10 cellular contexts compared by ENCODE assay signal in the genomic region with DNA sequence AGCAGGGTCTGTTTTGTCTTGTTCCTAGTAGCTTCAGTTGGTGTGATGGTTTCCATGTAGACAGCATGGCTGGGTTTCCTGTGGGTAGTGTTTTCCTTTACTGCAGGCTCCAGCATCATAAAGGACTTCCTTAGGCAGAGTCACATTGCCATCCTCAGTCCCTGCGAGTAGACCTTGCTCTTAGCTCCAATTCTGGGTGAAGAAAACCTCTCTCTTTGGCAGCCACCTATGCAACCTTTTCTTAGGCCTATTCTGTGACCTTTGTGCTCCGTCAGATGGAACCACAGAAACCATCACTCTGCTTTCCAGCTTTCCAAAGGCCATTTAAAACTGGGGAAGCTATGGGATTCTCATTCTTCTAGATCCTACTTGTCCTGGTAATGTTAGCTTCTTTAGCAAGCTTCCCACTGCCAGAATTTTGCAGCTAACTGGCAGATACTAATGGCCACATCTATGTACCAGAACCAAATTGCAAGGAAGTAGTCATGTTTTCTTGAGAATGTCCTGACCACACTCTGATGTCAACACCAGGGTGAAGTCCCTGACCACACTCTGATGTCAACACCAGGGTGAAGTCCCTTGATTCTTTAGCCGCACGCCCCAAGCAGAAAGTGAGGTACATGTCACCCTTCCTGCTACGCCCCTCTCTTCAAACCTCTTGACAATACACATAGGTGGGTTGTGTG.
DNase-seq lines count a peak whose midpoint lies in the region; ATAC-seq, FAIRE-seq and TF ChIP-seq lines count a peak whose summit lies in the region.
"Had no signal": no experiment of that assay in that cellular context is flagged by ENCODE, and none has a peak within 500 bp of the region (broad histone marks: within the 10 kb centered on the region; RNA-seq: fewer than 3 reads in every experiment).

No MANE protein-coding gene starts in this region.

- peak; percentile 34 for DNase-seq in activated CD4-positive, alpha-beta T cell treated with anti-CD3 and anti-CD28 coated beads for 48 hours
- DNase-seq in activated CD4-positive, alpha-beta T cell treated with anti-CD3 and anti-CD28 coated beads, Interleukin-2, amount 50 U/mL, for 1 hour: no peak
- DNase-seq in natural killer cell: no peak
- DNase-seq in psoas muscle: no peak
- DNase-seq in D721Med (ENCODE audit: insufficient read length, low spot score): no peak
- no peak for DNase-seq in SW480 (ENCODE audit: low spot score)
- DNase-seq: hypothalamus, stomach had no signal

- H3K27me3 ChIP-seq in psoas muscle (ENCODE audit: insufficient read depth in 3 of 3, low read length in 2 of 3): no peaks in the 10 kb centered on the region
- H3K27me3 ChIP-seq: stomach had no signal

- no peak for FAIRE-seq in D721Med (lab: Jason Lieb, UNC)

- 83 to 92% (median 87%) methylated on average over 5 of the region's 5 CpGs for WGBS in psoas muscle, 3 donors

- H3K27me3 Mint-ChIP-seq in natural killer cell (ENCODE audit: low read depth in 2 of 2): no peaks in the 10 kb centered on the region

- H3K27ac ChIP-seq in psoas muscle: no peak overlapping the region
- H3K27ac ChIP-seq: stomach had no signal

- H3K9me3 Mint-ChIP-seq in natural killer cell: peaks cover 12 to 19% of the 10 kb centered on the region in 2 donors

- no peaks in the 10 kb centered on the region for H3K9me3 ChIP-seq in psoas muscle
- H3K9me3 ChIP-seq: stomach had no signal

- no peaks in the 10 kb centered on the region for H3K36me3 ChIP-seq in psoas muscle (ENCODE audit: insufficient read depth in 1 of 2, low read depth in 1 of 2)
- H3K36me3 ChIP-seq: stomach had no signal

- peak overlapping the region; percentile 70 to 72 for H3K27ac Mint-ChIP-seq in natural killer cell

- no peak overlapping the region for H3K4me3 ChIP-seq in psoas muscle
- H3K4me3 ChIP-seq: stomach had no signal

- H3K4me1 ChIP-seq in psoas muscle: no peaks in the 10 kb centered on the region
- H3K4me1 ChIP-seq: stomach had no signal

- no peaks in the 10 kb centered on the region for H3K4me1 Mint-ChIP-seq in natural killer cell

- peak overlapping the region; percentile 4 for H3K4me3 Mint-ChIP-seq in natural killer cell

- H3K36me3 Mint-ChIP-seq in natural killer cell: peaks cover 11% of the 10 kb centered on the region

- intact Hi-C loops in natural killer cell (cut with micrococcal nuclease): no loop called here
- intact Hi-C loops in psoas muscle (cut with DNase I): no loop called here

- TF ChIP-seq CTCF in natural killer cell (IDR thresholded peaks at IDR 0.05) (no peak), psoas muscle (IDR thresholded peaks at IDR 0.05) (no peak), D721Med (IDR thresholded peaks at IDR 0.05; ENCODE audit: insufficient read depth, missing control alignments) (no peak)

- ATAC-seq in GM21576 (IDR thresholded peaks at IDR 0.05; ENCODE audit: unreplicated experiment): peak; percentile 98
- peak; percentile 99 for ATAC-seq in HG03432 (IDR thresholded peaks at IDR 0.05; ENCODE audit: unreplicated experiment)
- peak; percentile 62 to 92 (median 83) for ATAC-seq in natural killer cell
- ATAC-seq in psoas muscle: no peak

Comparison
In these comparisons a context has a peak if more than half of its experiments do, and no peak if none do; other contexts are left out.
1. ATAC-seq: peak in GM21576 (single experiment), HG03432 (single experiment) and natural killer cell (3 of 3); none in psoas muscle (0 of 4).